Comparison of ENCODE assay signal across 36 cellular contexts in genomic region chr1:46558966-46559365, GRCh38. TPM values are rescaled to one million over a fixed set of nuclear protein-coding genes. Genes with fewer than 3 reads are reported as not detected.
"Had no signal": no experiment of that assay in that cellular context is flagged by ENCODE, and none has a peak within 500 bp of the region (broad histone marks: within the 10 kb centered on the region; RNA-seq: fewer than 3 reads in every experiment).

No MANE protein-coding gene starts in this region.

- H3K36me3 ChIP-seq: WERI-Rb-1 had no signal

- H3K4me3 Mint-ChIP-seq: activated CD4-positive, alpha-beta memory T cell treated with anti-CD3 and anti-CD28 coated beads for 36 hours; activated CD4-positive, alpha-beta T cell treated with anti-CD3 and anti-CD28 coated beads, Interleukin-2, amount 10 ng/mL, durations not matched to agents 24 days and 14 days; activated naive CD4-positive, alpha-beta T cell treated with anti-CD3 and anti-CD28 coated beads, Interleukin-2, amount 10 ng/mL, durations not matched to agents 7 days and 5 days; activated naive CD8-positive, alpha-beta T cell treated with anti-CD3 and anti-CD28 coated beads, Interleukin-2, amount 10 ng/mL, durations not matched to agents 7 days and 5 days; activated T-helper 1 cell treated with anti-CD3 and anti-CD28 coated beads, Interleukin-12 subunit alpha, Interleukin-12 subunit beta, Interleukin-2, Interleukin-4 antibody, amounts not matched to agents 30 ng/mL and 10 ng/mL and 1 ng/mL, durations not matched to agents 14 hours and 24 hours and 36 hours; immature natural killer cell; nephron had no signal

- H3K9me3 ChIP-seq: gastrocnemius medialis, heart left ventricle, pancreas, psoas muscle, transverse colon had no signal

- DNase-seq: activated CD4-positive, alpha-beta memory T cell treated with anti-CD3 and anti-CD28 coated beads for 36 hours; activated CD4-positive, alpha-beta T cell treated with anti-CD3 and anti-CD28 coated beads, Interleukin-2, amount 10 ng/mL, durations not matched to agents 24 days and 14 days; activated CD4-positive, CD25-positive, alpha-beta regulatory T cell treated with anti-CD3 and anti-CD28 coated beads, Interleukin-2, amount 50 U/mL, for 72 hours; activated CD8-positive, alpha-beta memory T cell treated with anti-CD3 and anti-CD28 coated beads, Interleukin-2, amount 50 U/mL, for 4 hours; activated gamma-delta T cell; activated naive CD4-positive, alpha-beta T cell treated with anti-CD3 and anti-CD28 coated beads, Interleukin-2, amount 10 ng/mL, durations not matched to agents 7 days and 5 days; activated naive CD8-positive, alpha-beta T cell treated with anti-CD3 and anti-CD28 coated beads, Interleukin-2, amount 10 ng/mL, durations not matched to agents 7 days and 5 days; activated T-cell treated with anti-CD3 and anti-CD28 coated beads, Interleukin-2, amount 50 U/mL, for 1 hour; dermis blood vessel endothelial cell; effector memory CD4-positive, alpha-beta T cell; erythroblast; gastrocnemius medialis; hypothalamus; immature natural killer cell; kidney; left colon; mammary epithelial cell; nucleus accumbens; psoas muscle; stimulated activated CD4-positive, alpha-beta T cell treated with anti-CD3 and anti-CD28 coated beads, Interleukin-15, amount 100 ng/mL, for 24 hours; stimulated activated naive CD4-positive, alpha-beta T cell treated with Interleukin-2 at 50 U/mL for 16 hours; T-helper 9 cell; transverse colon; WERI-Rb-1 had no signal

- H3K27ac ChIP-seq: gastrocnemius medialis, heart left ventricle, pancreas, psoas muscle, transverse colon, WERI-Rb-1 had no signal

- H3K27me3 Mint-ChIP-seq: activated CD4-positive, alpha-beta memory T cell treated with anti-CD3 and anti-CD28 coated beads for 36 hours; activated CD4-positive, alpha-beta T cell treated with anti-CD3 and anti-CD28 coated beads, Interleukin-2, amount 10 ng/mL, durations not matched to agents 24 days and 14 days; activated naive CD4-positive, alpha-beta T cell treated with anti-CD3 and anti-CD28 coated beads, Interleukin-2, amount 10 ng/mL, durations not matched to agents 7 days and 5 days; activated naive CD8-positive, alpha-beta T cell treated with anti-CD3 and anti-CD28 coated beads, Interleukin-2, amount 10 ng/mL, durations not matched to agents 7 days and 5 days had no signal

- H3K27me3 ChIP-seq: gastrocnemius medialis, heart left ventricle, pancreas, transverse colon had no signal

- ATAC-seq: gastrocnemius medialis, left colon, pancreas, psoas muscle had no signal

- H3K27ac Mint-ChIP-seq: activated CD4-positive, alpha-beta memory T cell treated with anti-CD3 and anti-CD28 coated beads for 36 hours; activated CD4-positive, alpha-beta T cell treated with anti-CD3 and anti-CD28 coated beads, Interleukin-2, amount 10 ng/mL, durations not matched to agents 24 days and 14 days; activated naive CD4-positive, alpha-beta T cell treated with anti-CD3 and anti-CD28 coated beads, Interleukin-2, amount 10 ng/mL, durations not matched to agents 7 days and 5 days; activated naive CD8-positive, alpha-beta T cell treated with anti-CD3 and anti-CD28 coated beads, Interleukin-2, amount 10 ng/mL, durations not matched to agents 7 days and 5 days; activated T-helper 1 cell treated with anti-CD3 and anti-CD28 coated beads, Interleukin-12 subunit alpha, Interleukin-12 subunit beta, Interleukin-2, Interleukin-4 antibody, amounts not matched to agents 30 ng/mL and 10 ng/mL and 1 ng/mL, durations not matched to agents 14 hours and 24 hours and 36 hours; nephron had no signal

- H3K4me1 Mint-ChIP-seq: activated CD4-positive, alpha-beta T cell treated with anti-CD3 and anti-CD28 coated beads, Interleukin-2, amount 10 ng/mL, durations not matched to agents 24 days and 14 days; activated naive CD4-positive, alpha-beta T cell treated with anti-CD3 and anti-CD28 coated beads, Interleukin-2, amount 10 ng/mL, durations not matched to agents 7 days and 5 days; immature natural killer cell; nephron had no signal

- H3K4me3 ChIP-seq: gastrocnemius medialis, heart left ventricle, pancreas, psoas muscle, smooth muscle cell, transverse colon had no signal

- H3K4me2 ChIP-seq: smooth muscle cell had no signal

RNA-seq across cellular contexts. Expression of gene KNCN, which starts 7.5 kb away (rescaled TPM):
- total RNA-seq: activated CD4-positive, alpha-beta memory T cell treated with anti-CD3 and anti-CD28 coated beads for 36 hours; activated CD4-positive, alpha-beta T cell treated with anti-CD3 and anti-CD28 coated beads, Interleukin-2, amount 10 ng/mL, durations not matched to agents 24 days and 14 days; activated CD8-positive, alpha-beta memory T cell treated with anti-CD3 and anti-CD28 coated beads for 36 hours; activated naive CD8-positive, alpha-beta T cell treated with anti-CD3 and anti-CD28 coated beads, Interleukin-2, amount 10 ng/mL, durations not matched to agents 7 days and 5 days; activated T-helper 1 cell treated with anti-CD3 and anti-CD28 coated beads, Interleukin-12 subunit alpha, Interleukin-12 subunit beta, Interleukin-2, Interleukin-4 antibody, amounts not matched to agents 30 ng/mL and 10 ng/mL and 1 ng/mL, durations not matched to agents 14 hours and 24 hours and 36 hours; bronchial epithelial cell; dermis blood vessel endothelial cell; gastrocnemius medialis; heart left ventricle; kidney; left colon; liver; mammary epithelial cell; mucosa of gallbladder; pancreas; psoas muscle; smooth muscle cell; T-helper 1 cell treated with Interleukin-12 subunit alpha and Interleukin-12 subunit beta and Interleukin-4 antibody, amounts not matched to agents 30 ng/mL and 1 ng/mL, for 36 hours; temporal lobe; transverse colon; urinary bladder had no signal
- polyA plus RNA-seq: heart left ventricle, immature natural killer cell, liver, mammary epithelial cell, pancreas, psoas muscle, smooth muscle cell, urinary bladder had no signal
